Comparison of ENCODE assay signal across 9 cellular contexts in the genomic region with DNA sequence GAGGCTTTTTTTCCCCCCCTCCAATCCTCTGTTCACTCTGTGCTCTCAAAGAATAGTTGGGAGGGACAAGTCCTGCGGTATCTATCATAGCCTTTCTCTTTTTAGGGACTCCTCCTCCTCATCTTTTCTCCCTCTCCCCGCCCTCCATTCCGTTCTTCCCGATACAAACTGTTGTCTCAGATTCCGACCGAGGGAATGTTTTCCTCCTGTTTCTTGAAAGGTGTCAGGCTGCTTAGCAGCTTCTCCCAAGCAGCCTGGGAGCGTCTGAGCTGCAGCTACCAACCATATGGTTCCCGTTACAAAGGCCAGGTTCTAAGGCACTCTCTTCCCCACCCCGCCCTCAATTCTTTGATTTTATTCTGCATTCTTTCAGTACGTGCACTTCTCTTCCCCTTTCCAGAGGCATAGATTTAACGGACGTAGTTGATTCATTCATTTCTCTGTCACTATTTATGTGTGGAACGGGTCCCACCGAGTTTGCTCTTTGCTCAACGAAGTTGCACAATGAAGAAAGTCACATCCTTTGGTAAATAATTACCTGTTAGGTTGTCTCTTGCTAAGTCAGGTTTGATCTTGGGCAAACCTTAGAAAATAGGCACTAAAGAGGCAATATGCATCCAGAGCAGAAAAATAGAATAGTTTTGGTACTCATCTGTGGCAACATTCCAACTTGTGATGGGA. TPM values are rescaled to one million over a fixed set of nuclear protein-coding genes. Genes with fewer than 3 reads are reported as not detected.
DNase-seq lines count a peak whose midpoint lies in the region; FAIRE-seq and TF ChIP-seq lines count a peak whose summit lies in the region.
"Had no signal": no experiment of that assay in that cellular context is flagged by ENCODE, and none has a peak within 500 bp of the region (broad histone marks: within the 10 kb centered on the region; RNA-seq: fewer than 3 reads in every experiment).

No MANE protein-coding gene starts in this region.

- H3K4me1 ChIP-seq in kidney (ENCODE audit: control insufficient read depth in 1 of 2, insufficient read depth in 1 of 2, low read depth in 1 of 2, low read length in 2 of 2) = peaks cover 4 to 19% of the 10 kb centered on the region in 2 donors
- H3K4me1 ChIP-seq in tibial nerve = peaks cover 0 to 19% (median 5%) of the 10 kb centered on the region in 4 donors

- H3K9me3 ChIP-seq in kidney (ENCODE audit: control insufficient read depth in 1 of 2, low read length in 2 of 2) (no peaks in the 10 kb centered on the region), tibial nerve (no peaks in the 10 kb centered on the region)

- FAIRE-seq in kidney (lab: Jason Lieb, UNC) = no peak
- FAIRE-seq: A204.1 had no signal

- peak; percentile 34 for DNase-seq in DMS79 treated with DMSO at 0.1 percent for 48 hours (lab: John Stamatoyannopoulos, UW)
- no peak for DNase-seq in DMS79 (lab: John Stamatoyannopoulos, UW)
- DNase-seq in brain microvascular endothelial cell = peak; percentile 14
- no peak for DNase-seq in kidney
- DNase-seq in tibial nerve (ENCODE audit: low spot score in 2 of 2) = peak in 1 of 2 donors; percentile 5
- DNase-seq in KBM-7 = no peak
- no peak for DNase-seq in foreskin melanocyte
- no peak for DNase-seq in globus pallidus (ENCODE audit: low spot score)

- TF ChIP-seq CTCF in brain microvascular endothelial cell (IDR thresholded peaks at IDR 0.05; ENCODE audit: low read depth, low read length, missing control alignments) (no peak), kidney (IDR thresholded peaks at IDR 0.05; ENCODE audit: borderline replicate concordance, extremely low read depth, insufficient read depth) (no peak), tibial nerve (IDR thresholded peaks at IDR 0.05) (no peak)

- H3K27me3 ChIP-seq in brain microvascular endothelial cell (replicated peaks) (no peaks in the 10 kb centered on the region), tibial nerve (no peaks in the 10 kb centered on the region)

- peak overlapping the region; percentile 42 to 61 for H3K9ac ChIP-seq in kidney (ENCODE audit: low read length in 2 of 2)

- no peak for TF ChIP-seq EP300 in tibial nerve (IDR thresholded peaks at IDR 0.05)

- H3K4me3 ChIP-seq in brain microvascular endothelial cell (ENCODE audit: low read depth, low read length) (peak overlapping the region; percentile 77), kidney (ENCODE audit: low read length in 2 of 2) (peak overlapping the region; percentile 77 to 88), tibial nerve (peak overlapping the region; percentile 44 to 88 (median 70))

- intact Hi-C loops in kidney (cut with DNase I) = no loop called here

- H3K36me3 ChIP-seq in brain microvascular endothelial cell (replicated peaks) = no peaks in the 10 kb centered on the region
- H3K36me3 ChIP-seq in kidney (ENCODE audit: control insufficient read depth in 1 of 2, insufficient read depth in 2 of 2, low read length in 2 of 2) = no peaks in the 10 kb centered on the region
- H3K36me3 ChIP-seq in tibial nerve = no peaks in the 10 kb centered on the region

- 2 to 4% methylated on average over 15 of the region's 15 CpGs for WGBS in tibial nerve, 2 donors

- in situ Hi-C loops in brain microvascular endothelial cell (cut with HindIII; ENCODE audit: low pct_ligation_motif_present, low sequenced_read_pairs) = no loop called here
- in situ Hi-C loops in KBM-7 (cut with MboI; ENCODE audit: low pct_unique_long_range_greater_than_20kb, low sequenced_read_pairs) = no loop called here

- H3K27ac ChIP-seq in brain microvascular endothelial cell (no peak overlapping the region), kidney (ENCODE audit: low read depth in 2 of 2, low read length in 2 of 2) (peak overlapping the region; percentile 86 to 95), tibial nerve (peak overlapping the region in 2 of 4 donors; percentile 80 to 95)

- TF ChIP-seq POLR2A in tibial nerve (IDR thresholded peaks at IDR 0.05) = no peak

RNA-seq across cellular contexts. Expression of gene ADGRL2, which starts 2.8 kb away (rescaled TPM):
- total RNA-seq in kidney (71.2 TPM), tibial nerve (10 to 100 TPM; 25.3 to 77.7 (median 27.2) TPM)
- 27.2 TPM for polyA plus RNA-seq in kidney (ENCODE audit: insufficient read depth, low read depth, low replicate concordance)

Comparison
In these comparisons a context has a peak if more than half of its experiments do, and no peak if none do; other contexts are left out.
1. DNase-seq: peak in DMS79 treated with DMSO at 0.1 percent for 48 hours (single experiment) and brain microvascular endothelial cell (single experiment); none in DMS79 (single experiment), kidney (single experiment), KBM-7 (single experiment), foreskin melanocyte (single experiment) and globus pallidus (single experiment).
2. Peak in every context shown above with its lines, with median percentiles within 50 percentile points of each other: H3K4me3 ChIP-seq.